ENCODE assay signal across 8 cellular contexts in the genomic region with DNA sequence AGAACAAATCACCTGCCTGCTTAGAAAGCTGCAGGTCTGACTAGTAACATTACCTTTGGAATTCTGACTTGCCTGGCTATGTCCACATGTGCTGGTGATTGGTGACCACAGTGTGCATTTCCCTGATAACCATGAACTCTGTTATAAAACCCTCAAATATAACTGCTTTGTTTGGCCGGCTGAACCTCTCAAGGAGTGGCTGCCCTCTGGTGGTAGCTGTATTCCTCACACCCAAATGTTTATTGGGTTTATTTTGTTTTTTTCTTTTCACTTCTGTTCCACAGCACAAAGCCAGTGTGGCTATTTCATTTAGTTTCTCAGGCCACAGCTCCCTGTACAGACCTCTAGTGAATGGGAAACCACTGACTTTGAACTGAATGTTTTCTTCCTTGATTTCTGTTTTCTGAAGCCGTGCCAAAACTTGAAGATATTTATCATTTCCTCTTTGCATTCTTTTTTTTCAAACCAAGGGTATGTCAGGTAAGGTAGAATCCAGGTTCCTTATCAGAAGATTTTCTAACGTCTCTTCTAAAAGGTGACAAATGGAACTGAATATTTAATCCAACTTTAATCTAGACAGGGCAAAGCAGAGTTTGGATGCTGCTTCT.
DNase-seq lines count a peak whose midpoint lies in the region; ATAC-seq, FAIRE-seq and TF ChIP-seq lines count a peak whose summit lies in the region.

No MANE protein-coding gene starts in this region.

- H3K9me2 ChIP-seq in PC-9 (ENCODE audit: insufficient read depth): no peaks in the 10 kb centered on the region

- DNase-seq in SIG-M5 treated with dmso at 0.1 percent for 504 hours (lab: John Stamatoyannopoulos, UW; ENCODE audit: unreplicated experiment) (peak; percentile 69), SIG-M5 (lab: John Stamatoyannopoulos, UW) (no peak), H7 (peak; percentile 19), LHCN-M2 (ENCODE audit: low read depth) (peak; percentile 57), PC-9 (peak in 1 of 2 experiments; percentile 56), bronchial epithelial cell (ENCODE audit: low read depth) (peak; percentile 36), left colon (peak in 1 of 2 donors; percentile 29)
- DNase-seq in stimulated activated naive CD8-positive, alpha-beta T cell treated with anti-CD3 and anti-CD28 coated beads, Interleukin-15, Interleukin-2, amounts not matched to agents 100 U/mL and 50 U/mL, for 24 hours: peak; percentile 42

- no peaks in the 10 kb centered on the region for H3K36me3 ChIP-seq in H7 (replicated peaks; ENCODE audit: control insufficient read depth, insufficient read depth, low read length)
- H3K36me3 ChIP-seq in PC-9 (ENCODE audit: low read depth): no peaks in the 10 kb centered on the region
- no peaks in the 10 kb centered on the region for H3K36me3 ChIP-seq in bronchial epithelial cell (ENCODE audit: control insufficient read depth, insufficient read depth, low read length)

- no peaks in the 10 kb centered on the region for H3K9me3 ChIP-seq in PC-9 (ENCODE audit: insufficient read depth, low read depth)

- H3K4me2 ChIP-seq in PC-9: no peak overlapping the region

- H3K4me3 ChIP-seq in H7 (ENCODE audit: insufficient read depth, low read depth, low read length) (no peak overlapping the region), PC-9 (no peak overlapping the region), bronchial epithelial cell (ENCODE audit: low read depth, low read length) (no peak overlapping the region)

- ATAC-seq in left colon: peak; percentile 31
- ATAC-seq in stimulated activated naive CD8-positive, alpha-beta T cell treated with anti-CD3 and anti-CD28 coated beads, Interleukin-15, Interleukin-2, amounts not matched to agents 100 U/mL and 50 U/mL, for 24 hours: no peak

- no peaks in the 10 kb centered on the region for H4K20me1 ChIP-seq in PC-9 (ENCODE audit: insufficient read depth)

- no peaks in the 10 kb centered on the region for H3K79me2 ChIP-seq in PC-9 (ENCODE audit: low read depth)

- TF ChIP-seq CTCF in PC-9 (conservative IDR thresholded peaks at IDR 0.05) (peak; percentile 94), bronchial epithelial cell (IDR thresholded peaks at IDR 0.05; ENCODE audit: insufficient read depth, low read length, severe bottlenecking) (peak; percentile 73)

- no peak for FAIRE-seq in bronchial epithelial cell (lab: Jason Lieb, UNC)

- H3K4me1 ChIP-seq in PC-9 (replicated peaks; ENCODE audit: insufficient read depth): no peaks in the 10 kb centered on the region

- H3F3A ChIP-seq in PC-9 (ENCODE audit: insufficient read depth, low read depth): no peaks in the 10 kb centered on the region

- no peak overlapping the region for H3K27ac ChIP-seq in PC-9

- H3K27me3 ChIP-seq in H7 (ENCODE audit: control insufficient read depth, insufficient read depth, low read length) (no peaks in the 10 kb centered on the region), PC-9 (ENCODE audit: insufficient read depth, low read depth) (no peaks in the 10 kb centered on the region), bronchial epithelial cell (ENCODE audit: control insufficient read depth, insufficient read depth, low read length) (no peaks in the 10 kb centered on the region)

- POLR2A ChIA-PET in PC-9 (lab: Charles Lee; ENCODE audit: unreplicated experiment): no interaction called here

- intact Hi-C loops in PC-9 (cut with micrococcal nuclease; ENCODE audit: unreplicated experiment): loop anchor here (1.0 kb wide), 3 partner anchors 120 to 1314 kb away; partner anchors contain the start of gene CCDC85A
- intact Hi-C loops in left colon (cut with DNase I, micrococcal nuclease): no loop called here

- no TSS peak for BruUV-seq in PC-9 (replicated peaks; lab: Mats Ljungman, UMichigan)

- CTCF ChIA-PET in PC-9 (lab: Charles Lee): interaction anchor here (1.0 to 1.1 kb wide), 2 partner anchors 509 to 1314 kb away, joined by 3 to 5 read pairs; partner anchors contain the start of gene CCDC85A

- H2AFZ ChIP-seq in PC-9: no peak overlapping the region
